ENCODE assay signal across 15 cellular contexts in genomic region chr6:10522929-10523573, GRCh38. TPM values are rescaled to one million over a fixed set of nuclear protein-coding genes. Genes with fewer than 3 reads are reported as not detected.
DNase-seq lines count a peak whose midpoint lies in the region; ATAC-seq, FAIRE-seq and TF ChIP-seq lines count a peak whose summit lies in the region.
"Had no signal": no experiment of that assay in that cellular context is flagged by ENCODE, and none has a peak within 500 bp of the region (broad histone marks: within the 10 kb centered on the region; RNA-seq: fewer than 3 reads in every experiment).

No MANE protein-coding gene starts in this region.

- no peaks in the 10 kb centered on the region for H3K79me2 ChIP-seq in H1 (ENCODE audit: control insufficient read depth in 1 of 2, insufficient read depth in 2 of 2, low read length in 2 of 2)

- H3K23ac ChIP-seq in H1 (ENCODE audit: insufficient read length), result no peak overlapping the region

- H3K56ac ChIP-seq in H1 (replicated peaks; ENCODE audit: insufficient read length, low read depth, low read length), result no peak overlapping the region

- no peaks in the 10 kb centered on the region for H3K79me1 ChIP-seq in H1 (ENCODE audit: low read depth, low read length)

- H3K36me3 ChIP-seq in HUES6 (ENCODE audit: control insufficient read depth, insufficient read depth, low read length) (no peaks in the 10 kb centered on the region), H1 (ENCODE audit: control insufficient read depth in 2 of 4, insufficient read depth in 4 of 4, low read length in 3 of 4) (no peaks in the 10 kb centered on the region)
- H3K36me3 ChIP-seq: adrenal gland had no signal

- POLR2A ChIA-PET in H1 (lab: Charles Lee; ENCODE audit: partially characterized antibody), result interaction anchor here (0.8 to 4.5 kb wide), 12 partner anchors 9 to 74 kb away, joined by 3 to 51 read pairs (median 4); no protein-coding TSS in a partner anchor

- no peaks in the 10 kb centered on the region for H3K27me3 Mint-ChIP-seq in stimulated activated naive B cell treated with anti-CD40 and anti-IgM and Interleukin-4, amounts not matched to agents 10 μg/mL and 1 μg/mL and 100 μg/mL, for 72 hours

- H3K4me1 ChIP-seq in HUES6 (ENCODE audit: control insufficient read depth, insufficient read depth, low read length) (peaks cover 44% of the 10 kb centered on the region), H1 (replicated peaks in 1 of 4; ENCODE audit: control insufficient read depth in 3 of 4, insufficient read depth in 4 of 4, low read length in 3 of 4) (peaks cover 10 to 28% (median 21%) of the 10 kb centered on the region in 4 experiments)
- H3K4me1 ChIP-seq: adrenal gland had no signal

- no peak overlapping the region for H3K4ac ChIP-seq in H1 (replicated peaks; ENCODE audit: insufficient read length, low read depth, low read length)

- TF ChIP-seq RAD21 in H1 (IDR thresholded peaks at IDR 0.05 in 1 of 2, conservative IDR thresholded peaks at IDR 0.05 in 1 of 2; ENCODE audit: low read depth in 2 of 2, low read length in 2 of 2), result 0 out of 4 replicates have a peak, but pooled peaks of 1 of the 2 experiments have one; percentile 5

- H4K8ac ChIP-seq in H1 (ENCODE audit: extremely low read depth, insufficient read depth, low read length), result no peak overlapping the region

- H3K18ac ChIP-seq in H1 (ENCODE audit: extremely low read depth, low read length), result peak overlapping the region; percentile 85

- no peaks in the 10 kb centered on the region for H3K36me3 Mint-ChIP-seq in stimulated activated naive B cell treated with anti-CD40 and anti-IgM and Interleukin-4, amounts not matched to agents 10 μg/mL and 1 μg/mL and 100 μg/mL, for 72 hours

- peaks cover 36 to 76% of the 10 kb centered on the region in 2 donors for H3K4me1 Mint-ChIP-seq in stimulated activated naive B cell treated with anti-CD40 and anti-IgM and Interleukin-4, amounts not matched to agents 10 μg/mL and 1 μg/mL and 100 μg/mL, for 72 hours

- H2BK5ac ChIP-seq in H1 (ENCODE audit: low read depth, low read length), result no peak overlapping the region; the same call in 1 of the 2 replicates

- no peak for TF ChIP-seq POLR2A in H1 (IDR thresholded peaks at IDR 0.05; ENCODE audit: control extremely low read depth in 1 of 2, low read depth in 2 of 2, low read length in 2 of 2)

- no peak overlapping the region for H2AK5ac ChIP-seq in H1 (ENCODE audit: low read depth, low read length)

- 0 out of 2 replicates have a peak overlapping the region, but pooled peaks have one; percentile 19 for H2AFZ ChIP-seq in H1 (ENCODE audit: low read length)

- no peak overlapping the region for H3K27ac Mint-ChIP-seq in stimulated activated naive B cell treated with anti-CD40 and anti-IgM and Interleukin-4, amounts not matched to agents 10 μg/mL and 1 μg/mL and 100 μg/mL, for 72 hours
- H3K27ac Mint-ChIP-seq: activated T-cell treated with anti-CD3 and anti-CD28 coated beads, Interleukin-2, amount 50 U/mL, for 24 hours had no signal

- CTCF ChIA-PET in H1 (lab: Charles Lee; ENCODE audit: partially characterized antibody), result interaction anchor here (0.8 to 3.5 kb wide), 9 partner anchors 12 to 70 kb away, joined by 3 to 13 read pairs (median 3); no protein-coding TSS in a partner anchor

- DNase-seq in H1 (ENCODE audit: low read depth in 1 of 2, low spot score in 2 of 2) (peak; percentile 58 to 66), kidney tubule cell (ENCODE audit: low spot score) (peak; percentile 73), coronary artery (ENCODE audit: low spot score) (no peak)
- no peak for DNase-seq in stimulated activated naive B cell treated with anti-CD40 and anti-IgM and Interleukin-4, amounts not matched to agents 10 μg/mL and 1 μg/mL and 100 μg/mL, for 72 hours
- no peak for DNase-seq in activated T-cell treated with anti-CD3 and anti-CD28 coated beads, Interleukin-2, amount 50 U/mL, for 1 hour
- DNase-seq: activated T-cell treated with anti-CD3 and anti-CD28 coated beads, Interleukin-2, amount 50 U/mL, for 24 hours; adrenal gland; effector CD8-positive, alpha-beta T cell; NCI-H1048; NCI-H345; OCI-M1 had no signal

- H3K9ac ChIP-seq in HUES6 (ENCODE audit: low read length) (peak overlapping the region; percentile 13), H1 (replicated peaks in 1 of 4; ENCODE audit: extremely low read depth in 1 of 4, low read depth in 3 of 4, low read length in 3 of 4) (no peak overlapping the region; a peak in 1 of 7 replicates)

- peak overlapping the region; percentile 19 to 67 for H3K4me3 Mint-ChIP-seq in stimulated activated naive B cell treated with anti-CD40 and anti-IgM and Interleukin-4, amounts not matched to agents 10 μg/mL and 1 μg/mL and 100 μg/mL, for 72 hours

- no peaks in the 10 kb centered on the region for H3K27me3 ChIP-seq in HUES6 (ENCODE audit: control insufficient read depth, insufficient read depth, low read length)
- H3K27me3 ChIP-seq in H1 (replicated peaks in 1 of 4; ENCODE audit: control insufficient read depth in 3 of 4, extremely low read depth in 1 of 4, insufficient read depth in 3 of 4, low read length in 3 of 4), result no peaks in the 10 kb centered on the region
- H3K27me3 ChIP-seq: adrenal gland had no signal

- no peak overlapping the region for H3K14ac ChIP-seq in H1 (ENCODE audit: insufficient read length)

- FAIRE-seq in H1 (lab: Jason Lieb, UNC), result peak; percentile 88

- H3K9me3 Mint-ChIP-seq in stimulated activated naive B cell treated with anti-CD40 and anti-IgM and Interleukin-4, amounts not matched to agents 10 μg/mL and 1 μg/mL and 100 μg/mL, for 72 hours, result no peaks in the 10 kb centered on the region
- H3K9me3 Mint-ChIP-seq: activated T-cell treated with anti-CD3 and anti-CD28 coated beads, Interleukin-2, amount 50 U/mL, for 24 hours had no signal

- no peak overlapping the region for H4K5ac ChIP-seq in H1 (ENCODE audit: insufficient read length, low read depth, low read length)

- H3K4me3 ChIP-seq in HUES6 (ENCODE audit: low read depth, low read length) (peak overlapping the region; percentile 35; the same call in 1 of the 2 replicates), H1 (ENCODE audit: extremely low read depth in 1 of 4, insufficient read depth in 2 of 4, low read depth in 3 of 4, low read length in 4 of 4) (peak overlapping the region in 1 of 4 experiments; percentile 41; a peak in 2 of 8 replicates), coronary artery (no peak overlapping the region)
- H3K4me3 ChIP-seq: adrenal gland had no signal

- H4K20me1 ChIP-seq in H1 (replicated peaks in 1 of 2; ENCODE audit: control insufficient read depth in 1 of 2, insufficient read depth in 2 of 2, low read length in 2 of 2), result no peaks in the 10 kb centered on the region

- H2BK12ac ChIP-seq in H1 (ENCODE audit: low read depth, low read length), result peak overlapping the region; percentile 70; the same call in 1 of the 2 replicates

- no peak for TF ChIP-seq EP300 in H1 (IDR thresholded peaks at IDR 0.05; ENCODE audit: borderline replicate concordance in 1 of 2, low read depth in 2 of 2, low read length in 2 of 2)

- TF ChIP-seq CTCF in H1 (IDR thresholded peaks at IDR 0.05; ENCODE audit: control extremely low read depth in 1 of 3, insufficient read depth in 1 of 3, low read depth in 1 of 3, low read length in 3 of 3) (no peak), coronary artery (IDR thresholded peaks at IDR 0.05) (no peak)

- no peak overlapping the region for H2BK15ac ChIP-seq in H1 (ENCODE audit: low read length)

- H3K27ac ChIP-seq in HUES6 (ENCODE audit: low read depth, low read length) (no peak overlapping the region), H1 (ENCODE audit: low read depth, low read length) (peak overlapping the region; percentile 26; the same call in 1 of the 2 replicates), coronary artery (no peak overlapping the region)

- peak overlapping the region; percentile 40; the same call in 1 of the 2 replicates for H2BK20ac ChIP-seq in H1 (ENCODE audit: low read length)

- no peak for ATAC-seq in stimulated activated naive B cell treated with anti-CD40 and anti-IgM and Interleukin-4, amounts not matched to agents 10 μg/mL and 1 μg/mL and 100 μg/mL, for 72 hours (replicated peaks)
- ATAC-seq in GM21360 (IDR thresholded peaks at IDR 0.05; ENCODE audit: unreplicated experiment), result no peak
- no peak for ATAC-seq in GM21367 (IDR thresholded peaks at IDR 0.05; ENCODE audit: unreplicated experiment)
- ATAC-seq: right cardiac atrium had no signal

- H3K23me2 ChIP-seq in H1 (ENCODE audit: low read depth, low read length), result peaks cover 4% of the 10 kb centered on the region; the same call in 1 of the 2 replicates

- no peak overlapping the region for H2BK120ac ChIP-seq in H1 (replicated peaks; ENCODE audit: low read depth, low read length)

- no peak overlapping the region for H4K91ac ChIP-seq in H1 (replicated peaks; ENCODE audit: insufficient read length, low read length)

- H3K9me3 ChIP-seq in HUES6 (ENCODE audit: control insufficient read depth, insufficient read depth, low read depth, low read length) (no peaks in the 10 kb centered on the region), H1 (ENCODE audit: insufficient read depth in 2 of 2, low read depth in 1 of 2, low read length in 1 of 2) (no peaks in the 10 kb centered on the region)
- H3K9me3 ChIP-seq: adrenal gland had no signal

- H3K4me2 ChIP-seq in H1 (ENCODE audit: insufficient read depth in 1 of 2, low read depth in 2 of 2, low read length in 2 of 2), result peak overlapping the region; percentile 23 to 61; a peak in 3 of 4 replicates

- WGBS in H1 (ENCODE audit: extremely low coverage in 1 of 2, insufficient coverage in 1 of 2, insufficient read length in 1 of 2, insufficient replicate concordance in 2 of 2, low coverage in 1 of 2, low lambda C conversion rate in 2 of 2, missing lambda C conversion rate in 1 of 2), 2 experiments, result 52 to 100% methylated on average over 2 to 21 of the region's 21 CpGs

RNA-seq across cellular contexts. Expression of gene GCNT2, which starts 1.9 kb away (rescaled TPM):
- total RNA-seq in H1 (2021; fragmentation: NEBNext Ultra II Directional; extraction: Animal tissue kit (Norgen Biotek cat#: 25700)), result 52.5 and 54.3 TPM in 2 replicates
- 14.4 and 19.3 TPM in 2 replicates for polyA plus RNA-seq in H1 (2011; rRNA removed)
- 23.1 TPM for polyA plus RNA-seq in H1 (2011; cell fraction: cytosol; rRNA removed)
- polyA plus RNA-seq in H1 (2011; cell fraction: nucleus; rRNA removed), result 17.0 TPM
- polyA plus RNA-seq in H1 (2012, experiment 1 of 2), result 24.0 to 35.0 TPM (median 27.9 TPM) in 4 replicates
- polyA plus RNA-seq in H1 (2012, experiment 2 of 2), result 3.7 TPM
- 38.9 TPM for polyA plus RNA-seq in H1 (2013, experiment 1 of 2)
- polyA plus RNA-seq in H1 (2013, experiment 2 of 2), result 43.7 TPM
- 77.9 and 94.2 TPM in 2 replicates for polyA minus RNA-seq in H1 (2011; rRNA and poly(A)+ RNA removed)
- 36.0 TPM for polyA minus RNA-seq in H1 (2011; cell fraction: cytosol; rRNA and poly(A)+ RNA removed)
- polyA minus RNA-seq in H1 (2011; cell fraction: nucleus; rRNA and poly(A)+ RNA removed), result 104 TPM

Comparison
In these comparisons a context has a peak if more than half of its experiments do, and no peak if none do; other contexts are left out.
1. DNase-seq: peak in H1 (2 of 2) and kidney tubule cell (single experiment); none in stimulated activated naive B cell treated with anti-CD40 and anti-IgM and Interleukin-4, amounts not matched to agents 10 μg/mL and 1 μg/mL and 100 μg/mL, for 72 hours (single experiment), activated T-cell treated with anti-CD3 and anti-CD28 coated beads, Interleukin-2, amount 50 U/mL, for 1 hour (single experiment) and coronary artery (single experiment).